ENCODE assay signal across 16 cellular contexts in the genomic region with DNA sequence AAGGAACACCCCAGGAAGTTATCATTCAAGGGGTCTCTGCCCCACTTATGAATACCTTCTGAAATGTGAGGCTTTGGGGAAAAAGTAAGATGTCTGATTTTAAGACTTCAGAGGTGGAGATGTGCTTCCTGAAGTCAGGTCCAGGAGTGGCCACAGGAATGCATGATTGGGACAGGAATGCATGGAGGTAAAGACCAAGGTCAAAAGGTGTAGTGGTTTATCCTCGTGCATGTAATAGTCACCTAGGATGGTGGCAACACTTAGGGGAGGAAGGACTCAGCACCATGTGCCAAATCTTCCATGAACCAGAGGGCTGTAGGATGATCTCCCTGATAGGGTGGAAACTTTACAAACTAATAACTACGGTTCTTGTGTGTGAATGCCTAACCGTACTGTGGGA.
DNase-seq lines count a peak whose midpoint lies in the region; FAIRE-seq and TF ChIP-seq lines count a peak whose summit lies in the region.
"Had no signal": no experiment of that assay in that cellular context is flagged by ENCODE, and none has a peak within 500 bp of the region (broad histone marks: within the 10 kb centered on the region; RNA-seq: fewer than 3 reads in every experiment).

No MANE protein-coding gene starts in this region.

- H3K9me3 ChIP-seq in mammary epithelial cell (replicated peaks; ENCODE audit: insufficient read depth, low read length) (no peaks in the 10 kb centered on the region), breast epithelium (no peaks in the 10 kb centered on the region), PC-9 (ENCODE audit: insufficient read depth, low read depth) (0 out of 2 replicates have a peak, but pooled peaks cover 11% of the 10 kb centered on the region), H9 (ENCODE audit: control insufficient read depth, low read depth, low read length) (no peaks in the 10 kb centered on the region), MM.1S (replicated peaks; ENCODE audit: insufficient read depth, low read length) (no peaks in the 10 kb centered on the region)

- no peak overlapping the region for H2AFZ ChIP-seq in mammary epithelial cell (ENCODE audit: low read depth, low read length)
- H2AFZ ChIP-seq in PC-9, result no peak overlapping the region
- no peak overlapping the region for H2AFZ ChIP-seq in H9 (ENCODE audit: low read length)
- H2AFZ ChIP-seq in MM.1S (ENCODE audit: low read length), result no peak overlapping the region
- H2AFZ ChIP-seq: GM23338 had no signal

- H3K23me2 ChIP-seq in H9 (ENCODE audit: insufficient read length, low read depth, low read length, poor library complexity, severe bottlenecking), result no peaks in the 10 kb centered on the region

- CTCF ChIA-PET in mammary epithelial cell (lab: Charles Lee; ENCODE audit: low non-redundant PET) (no interaction called here), PC-9 (lab: Charles Lee) (no interaction called here)

- dilution Hi-C loops in mammary epithelial cell (cut with HindIII; ENCODE audit: low sequenced_read_pairs), result no loop called here

- no peak overlapping the region for H2BK20ac ChIP-seq in H9 (ENCODE audit: low read depth, low read length, poor library complexity, severe bottlenecking)

- 85% methylated on average over 3 of the region's 3 CpGs for WGBS in mammary epithelial cell (ENCODE audit: low coverage, missing lambda C conversion rate)
- no CpG with 5 or more reads among the region's 3 CpGs for WGBS in H9 (ENCODE audit: extremely low coverage, insufficient read length, low lambda C conversion rate)

- no peaks in the 10 kb centered on the region for H4K20me1 ChIP-seq in mammary epithelial cell (ENCODE audit: insufficient read depth, low read length)
- H4K20me1 ChIP-seq in PC-9 (ENCODE audit: insufficient read depth), result no peaks in the 10 kb centered on the region
- no peaks in the 10 kb centered on the region for H4K20me1 ChIP-seq in H9 (ENCODE audit: control insufficient read depth, insufficient read depth, insufficient read length)
- H4K20me1 ChIP-seq in MM.1S (ENCODE audit: insufficient read depth, low read length), result no peaks in the 10 kb centered on the region
- H4K20me1 ChIP-seq: BLaER1 treated with 17β-estradiol and CSF1 and Interleukin-3, amounts not matched to agents 10 nM and 100 nM had no signal

- no peak for TF ChIP-seq CTCF in mammary epithelial cell (conservative IDR thresholded peaks at IDR 0.05 in 1 of 2, IDR thresholded peaks at IDR 0.05 in 1 of 2; ENCODE audit: extremely low read depth in 1 of 2, insufficient read depth in 1 of 2, low read depth in 1 of 2, low read length in 2 of 2)
- TF ChIP-seq CTCF in breast epithelium (IDR thresholded peaks at IDR 0.05), result no peak
- TF ChIP-seq CTCF in PC-9 (conservative IDR thresholded peaks at IDR 0.05), result no peak
- no peak for TF ChIP-seq CTCF in kidney epithelial cell (IDR thresholded peaks at IDR 0.05; ENCODE audit: insufficient read depth, low read length, poor library complexity, severe bottlenecking)
- no peak for TF ChIP-seq CTCF in H9 (conservative IDR thresholded peaks at IDR 0.05)
- TF ChIP-seq CTCF in MM.1S (IDR thresholded peaks at IDR 0.05; ENCODE audit: low read length), result no peak

- POLR2A ChIA-PET in PC-9 (lab: Charles Lee; ENCODE audit: unreplicated experiment), result no interaction called here

- no peak overlapping the region for H2BK15ac ChIP-seq in H9 (ENCODE audit: low read depth, low read length)

- H3K79me2 ChIP-seq in mammary epithelial cell (ENCODE audit: insufficient read depth, low read length) (no peaks in the 10 kb centered on the region), PC-9 (ENCODE audit: low read depth) (no peaks in the 10 kb centered on the region), H9 (ENCODE audit: insufficient read depth, low read length) (no peaks in the 10 kb centered on the region), MM.1S (ENCODE audit: low read length) (no peaks in the 10 kb centered on the region)

- H3K9me2 ChIP-seq in PC-9 (ENCODE audit: insufficient read depth) (no peaks in the 10 kb centered on the region; the same call in 1 of the 2 replicates), MM.1S (replicated peaks; ENCODE audit: insufficient read depth, low read length) (no peaks in the 10 kb centered on the region)

- H2AK5ac ChIP-seq in H9 (ENCODE audit: insufficient read length, low read length), result no peak overlapping the region

- no peaks in the 10 kb centered on the region for H3F3A ChIP-seq in PC-9 (ENCODE audit: insufficient read depth, low read depth)
- H3F3A ChIP-seq in MM.1S (ENCODE audit: insufficient read depth, low read length), result no peaks in the 10 kb centered on the region

- no peaks in the 10 kb centered on the region; a peak in 3 of 5 replicates for H3K9me3 Mint-ChIP-seq in H9
- H3K9me3 Mint-ChIP-seq: CD8-positive, alpha-beta T cell had no signal

- in situ Hi-C loops in mammary epithelial cell (cut with MboI; ENCODE audit: low sequenced_read_pairs in 2 of 2), result no loop called here

- H3K56ac ChIP-seq in H9 (ENCODE audit: insufficient read length, low read depth, low read length), result no peak overlapping the region

- peaks cover 2% of the 10 kb centered on the region; the same call in 1 of the 2 replicates for H3K27me3 Mint-ChIP-seq in H9 (ENCODE audit: low read depth)

- DNase-seq in mammary epithelial cell (peak; percentile 13), breast epithelium (ENCODE audit: low spot score in 2 of 2) (no peak), PC-9 (peak; percentile 10 to 55), kidney epithelial cell (ENCODE audit: low read depth) (peak; percentile 18), urothelium cell line (ENCODE audit: low spot score) (peak; percentile 26), H9 (no peak), nucleus accumbens (lab: John Stamatoyannopoulos, UW) (no peak), MM.1S (no peak)
- DNase-seq: Calu3; CD8-positive, alpha-beta T cell; DMS79 treated with DMSO at 0.1 percent for 48 hours; GF-D8 had no signal

- no peak overlapping the region for H3K27ac ChIP-seq in mammary epithelial cell (ENCODE audit: insufficient read depth, low read depth, low read length)
- H3K27ac ChIP-seq in breast epithelium, result no peak overlapping the region
- no peak overlapping the region for H3K27ac ChIP-seq in PC-9
- no peak overlapping the region for H3K27ac ChIP-seq in H9 (ENCODE audit: insufficient read length, low read depth, low read length)
- H3K27ac ChIP-seq in MM.1S (ENCODE audit: low read length), result no peak overlapping the region
- H3K27ac ChIP-seq: 22Rv1; BLaER1 treated with 17β-estradiol and CSF1 and Interleukin-3, amounts not matched to agents 10 nM and 100 nM had no signal

- H3K4me1 ChIP-seq in mammary epithelial cell (ENCODE audit: insufficient read depth, low read length) (peaks cover 8% of the 10 kb centered on the region), breast epithelium (no peaks in the 10 kb centered on the region), PC-9 (replicated peaks; ENCODE audit: insufficient read depth) (no peaks in the 10 kb centered on the region), H9 (ENCODE audit: insufficient read depth, low read length) (no peaks in the 10 kb centered on the region), MM.1S (ENCODE audit: low read length) (no peaks in the 10 kb centered on the region)
- H3K4me1 ChIP-seq: BLaER1 treated with 17β-estradiol and CSF1 and Interleukin-3, amounts not matched to agents 10 nM and 100 nM had no signal

- no peak overlapping the region for H3T11ph ChIP-seq in H9 (ENCODE audit: low read length)

- no peak for FAIRE-seq in urothelium cell line (lab: Jason Lieb, UNC)
- FAIRE-seq: H54 had no signal

- no peak overlapping the region for H3K18ac ChIP-seq in H9 (ENCODE audit: insufficient read length, low read depth, low read length)

- no peaks in the 10 kb centered on the region for H3K4me1 Mint-ChIP-seq in H9
- H3K4me1 Mint-ChIP-seq: GM23338 had no signal

- H3K27me3 ChIP-seq in mammary epithelial cell (ENCODE audit: insufficient read depth, low read length) (no peaks in the 10 kb centered on the region), breast epithelium (no peaks in the 10 kb centered on the region), PC-9 (ENCODE audit: insufficient read depth, low read depth) (no peaks in the 10 kb centered on the region), kidney epithelial cell (ENCODE audit: control insufficient read depth, insufficient read depth, low read length) (no peaks in the 10 kb centered on the region), H9 (ENCODE audit: insufficient read depth, low read length) (no peaks in the 10 kb centered on the region), MM.1S (replicated peaks; ENCODE audit: insufficient read depth, low read length) (no peaks in the 10 kb centered on the region)
- H3K27me3 ChIP-seq: BLaER1 treated with 17β-estradiol and CSF1 and Interleukin-3, amounts not matched to agents 10 nM and 100 nM had no signal

- H3K14ac ChIP-seq in H9 (ENCODE audit: insufficient read depth, low read length), result no peak overlapping the region

- BruUV-seq in mammary epithelial cell (replicated peaks; lab: Mats Ljungman, UMichigan) (no TSS peak), PC-9 (replicated peaks; lab: Mats Ljungman, UMichigan) (no TSS peak)

- H4K5ac ChIP-seq in H9 (ENCODE audit: insufficient read length, low read depth, low read length), result no peak overlapping the region

- H3K4ac ChIP-seq in H9 (ENCODE audit: low read depth, low read length), result no peak overlapping the region

- H3K4me2 ChIP-seq in mammary epithelial cell (ENCODE audit: insufficient read depth, low read depth, low read length), result no peak overlapping the region
- no peak overlapping the region for H3K4me2 ChIP-seq in PC-9
- H3K4me2 ChIP-seq in H9 (ENCODE audit: insufficient read depth, insufficient read length, low read length), result no peak overlapping the region
- no peak overlapping the region for H3K4me2 ChIP-seq in MM.1S (ENCODE audit: low read depth, low read length)
- H3K4me2 ChIP-seq: BLaER1 treated with 17β-estradiol and CSF1 and Interleukin-3, amounts not matched to agents 10 nM and 100 nM; GM23338 had no signal

- peaks cover 0 to 5% (median 0%) of the 10 kb centered on the region in 3 experiments; a peak in 2 of 7 replicates for H3K36me3 Mint-ChIP-seq in H9 (ENCODE audit: insufficient read depth in 1 of 3, low read depth in 3 of 3)
- H3K36me3 Mint-ChIP-seq: CD8-positive, alpha-beta T cell had no signal

- H4K8ac ChIP-seq in H9 (replicated peaks; ENCODE audit: insufficient read length, low read depth, low read length), result no peak overlapping the region

- H2BK120ac ChIP-seq in H9 (ENCODE audit: low read depth, low read length, poor library complexity, severe bottlenecking), result no peak overlapping the region

- H3K4me3 ChIP-seq in mammary epithelial cell (replicated peaks in 1 of 3; ENCODE audit: insufficient read depth in 1 of 3, low read depth in 2 of 3, low read length in 3 of 3) (no peak overlapping the region), breast epithelium (no peak overlapping the region), PC-9 (no peak overlapping the region), kidney epithelial cell (ENCODE audit: low read depth, low read length) (no peak overlapping the region), MM.1S (ENCODE audit: low read length) (no peak overlapping the region)
- H3K4me3 ChIP-seq: BLaER1 treated with 17β-estradiol and CSF1 and Interleukin-3, amounts not matched to agents 10 nM and 100 nM; GM23338 had no signal

- H4K91ac ChIP-seq in H9 (ENCODE audit: insufficient read length, low read depth, low read length), result no peak overlapping the region

- H2BK5ac ChIP-seq in H9 (ENCODE audit: insufficient read length, low read length), result no peak overlapping the region

- intact Hi-C loops in mammary epithelial cell (cut with micrococcal nuclease), result no loop called here
- intact Hi-C loops in breast epithelium (cut with DNase I; ENCODE audit: low total_unique reads), result no loop called here
- intact Hi-C loops in PC-9 (cut with micrococcal nuclease; ENCODE audit: unreplicated experiment), result no loop called here

- no peak overlapping the region for H2BK12ac ChIP-seq in H9 (ENCODE audit: insufficient read length, low read depth, low read length)

- no peak overlapping the region for H3K23ac ChIP-seq in H9 (ENCODE audit: insufficient read length, low read depth, low read length)

- H3K36me3 ChIP-seq in mammary epithelial cell (ENCODE audit: insufficient read depth, low read length) (no peaks in the 10 kb centered on the region), breast epithelium (no peaks in the 10 kb centered on the region), PC-9 (ENCODE audit: low read depth) (no peaks in the 10 kb centered on the region), kidney epithelial cell (ENCODE audit: control insufficient read depth, insufficient read depth, low read length) (peaks cover 1% of the 10 kb centered on the region), MM.1S (replicated peaks; ENCODE audit: insufficient read depth, low read length) (no peaks in the 10 kb centered on the region)
- H3K36me3 ChIP-seq: BLaER1 treated with 17β-estradiol and CSF1 and Interleukin-3, amounts not matched to agents 10 nM and 100 nM had no signal

- H3K79me1 ChIP-seq in H9 (ENCODE audit: insufficient read depth, low read depth, low read length, poor library complexity, severe bottlenecking), result no peaks in the 10 kb centered on the region

- H3K9ac ChIP-seq in mammary epithelial cell (ENCODE audit: insufficient read depth, low read length), result no peak overlapping the region
- no peak overlapping the region for H3K9ac ChIP-seq in H9 (ENCODE audit: extremely low read depth, insufficient read length, low read length)
- H3K9ac ChIP-seq in MM.1S (ENCODE audit: low read length), result no peak overlapping the region
- H3K9ac ChIP-seq: BLaER1 treated with 17β-estradiol and CSF1 and Interleukin-3, amounts not matched to agents 10 nM and 100 nM had no signal

- H3K27ac Mint-ChIP-seq in H9, result no peak overlapping the region
- H3K27ac Mint-ChIP-seq: CD8-positive, alpha-beta T cell; GM23338 had no signal

- no peak overlapping the region for H3K4me3 Mint-ChIP-seq in H9
- H3K4me3 Mint-ChIP-seq: CD8-positive, alpha-beta T cell; GM23338 had no signal

- TF ChIP-seq POLR2A in breast epithelium (IDR thresholded peaks at IDR 0.05), result no peak

Comparison
In these comparisons a context has a peak if more than half of its experiments do, and no peak if none do; other contexts are left out.
1. DNase-seq: peak in mammary epithelial cell (single experiment), PC-9 (2 of 2), kidney epithelial cell (single experiment) and urothelium cell line (single experiment); none in breast epithelium (0 of 2), H9 (single experiment), nucleus accumbens (0 of 56) and MM.1S (single experiment).